11 cellular contexts compared by ENCODE assay signal in genomic region chr1:30757976-30758688, GRCh38. TPM values are rescaled to one million over a fixed set of nuclear protein-coding genes. Genes with fewer than 3 reads are reported as not detected.
DNase-seq lines count a peak whose midpoint lies in the region; ATAC-seq, FAIRE-seq and TF ChIP-seq lines count a peak whose summit lies in the region.
"Had no signal": no experiment of that assay in that cellular context is flagged by ENCODE, and none has a peak within 500 bp of the region (broad histone marks: within the 10 kb centered on the region; RNA-seq: fewer than 3 reads in every experiment).

No MANE protein-coding gene starts in this region.

- peak overlapping the region; percentile 96 for H3K4me3 Mint-ChIP-seq in CD4-positive, alpha-beta T cell

- no peak for ATAC-seq in CD4-positive, alpha-beta T cell (ENCODE audit: poor library complexity)
- ATAC-seq in GM12878: no peak
- ATAC-seq in GM18519 (IDR thresholded peaks at IDR 0.05; ENCODE audit: low FRiP score, unreplicated experiment): no peak
- ATAC-seq in GM21737 (IDR thresholded peaks at IDR 0.05; ENCODE audit: unreplicated experiment): no peak

- TF ChIP-seq EP300 in GM12878 (IDR thresholded peaks at IDR 0.05; ENCODE audit: borderline replicate concordance in 1 of 2, control insufficient read depth in 1 of 2, low read depth in 2 of 2, low read length in 2 of 2): no peak

- H3K27me3 ChIP-seq in CD4-positive, alpha-beta T cell (ENCODE audit: control insufficient read depth, insufficient read depth, low read length): no peaks in the 10 kb centered on the region
- no peaks in the 10 kb centered on the region for H3K27me3 ChIP-seq in HL-60 (ENCODE audit: insufficient read depth, poor library complexity, severe bottlenecking)
- H3K27me3 ChIP-seq in GM12878 (replicated peaks in 1 of 2; ENCODE audit: control insufficient read depth in 2 of 2, insufficient read depth in 2 of 2, low read length in 1 of 2): no peaks in the 10 kb centered on the region
- H3K27me3 ChIP-seq in parathyroid adenoma (ENCODE audit: control insufficient read depth, insufficient read depth, low read length): no peaks in the 10 kb centered on the region

- H3K9me3 Mint-ChIP-seq in CD4-positive, alpha-beta T cell: no peaks in the 10 kb centered on the region
- H3K9me3 Mint-ChIP-seq: HFFc6 had no signal

- H2AFZ ChIP-seq in GM12878 (ENCODE audit: control insufficient read depth, low read depth, low read length): no peak overlapping the region
- no peak overlapping the region for H2AFZ ChIP-seq in parathyroid adenoma

- no peaks in the 10 kb centered on the region for H3K9me3 ChIP-seq in CD4-positive, alpha-beta T cell (ENCODE audit: control insufficient read depth, low read length)
- H3K9me3 ChIP-seq in GM12878 (replicated peaks; ENCODE audit: control insufficient read depth, insufficient read depth, low read length) (no peaks in the 10 kb centered on the region), parathyroid adenoma (ENCODE audit: control insufficient read depth, low read length) (no peaks in the 10 kb centered on the region)

- H3K27ac Mint-ChIP-seq in CD4-positive, alpha-beta T cell: peak overlapping the region; percentile 96

- SMC1A ChIA-PET in GM12878 (lab: Charles Lee; ENCODE audit: uncharacterized antibody, unreplicated experiment): interaction anchor here (0.7 to 24.8 kb wide), 6 partner anchors 10 to 220 kb away, joined by 3 to 556 read pairs (median 128); partner anchors contain the start of gene MATN1

- intact Hi-C loops in CD4-positive, alpha-beta T cell (cut with DNase I, micrococcal nuclease): loop anchor here (1.0 to 2.0 kb wide), 3 partner anchors 9 to 39 kb away; no protein-coding TSS in a partner anchor
- intact Hi-C loops in GM12878 (cut with micrococcal nuclease; ENCODE audit: unreplicated experiment): no loop called here

- no peaks in the 10 kb centered on the region; a peak in 1 of 4 replicates for H3K36me3 ChIP-seq in GM12878 (ENCODE audit: control insufficient read depth in 2 of 2, insufficient read depth in 2 of 2, low read length in 1 of 2)
- no peaks in the 10 kb centered on the region for H3K36me3 ChIP-seq in parathyroid adenoma (ENCODE audit: control insufficient read depth, insufficient read depth, low read length)

- peak overlapping the region; percentile 97 for H3K27ac ChIP-seq in CD4-positive, alpha-beta T cell (ENCODE audit: low read depth, low read length)
- H3K27ac ChIP-seq in HL-60 (replicated peaks) (peak overlapping the region; percentile 96), GM12878 (ENCODE audit: control insufficient read depth, insufficient read depth) (peak overlapping the region; percentile 93), parathyroid adenoma (peak overlapping the region; percentile 44)

- in situ Hi-C loops in GM12878 (cut with MboI): loop anchor here (10.0 kb wide), 1 partner anchor 1177 kb away; the partner anchor contains the start of gene PTP4A2

- H3K4me1 Mint-ChIP-seq in CD4-positive, alpha-beta T cell (ENCODE audit: low read depth): peaks cover 98% of the 10 kb centered on the region

- no peak for TF ChIP-seq CTCF in CD4-positive, alpha-beta T cell (IDR thresholded peaks at IDR 0.05)
- TF ChIP-seq CTCF in HL-60 (IDR thresholded peaks at IDR 0.05; ENCODE audit: insufficient read depth, low read length) (no peak), GM12878 (IDR thresholded peaks at IDR 0.05 in 2 of 3, conservative IDR thresholded peaks at IDR 0.05 in 1 of 3; ENCODE audit: control insufficient read depth in 2 of 3, extremely low read depth in 1 of 3, insufficient read depth in 1 of 3, low read depth in 3 of 3, low read length in 3 of 3) (no peak), parathyroid adenoma (IDR thresholded peaks at IDR 0.05) (no peak), GM20000 (IDR thresholded peaks at IDR 0.05; ENCODE audit: extremely low read depth, missing control alignments) (no peak)

- peaks cover 43% of the 10 kb centered on the region for H3K36me3 Mint-ChIP-seq in CD4-positive, alpha-beta T cell (ENCODE audit: low read depth)

- peak overlapping the region; percentile 69 for H3K4me3 ChIP-seq in HL-60 (replicated peaks; ENCODE audit: insufficient read depth, low read length)
- H3K4me3 ChIP-seq in GM12878: peak overlapping the region; percentile 98
- H3K4me3 ChIP-seq in parathyroid adenoma (ENCODE audit: low read depth, low read length): no peak overlapping the region

- peak overlapping the region; percentile 97 for H3K9ac ChIP-seq in GM12878 (ENCODE audit: control insufficient read depth, insufficient read depth, low read length)
- no peak overlapping the region for H3K9ac ChIP-seq in parathyroid adenoma

- POLR2A ChIA-PET in CD4-positive, alpha-beta T cell (lab: Charles Lee): interaction anchor here (0.7 to 13.4 kb wide), 10 partner anchors 8 to 38 kb away, joined by 3 to 457 read pairs (median 7); no protein-coding TSS in a partner anchor
- POLR2A ChIA-PET in GM12878 (lab: Charles Lee): interaction anchor here (1.0 to 20.6 kb wide), 8 partner anchors 8 to 40 kb away, joined by 6 to 741 read pairs (median 9); no protein-coding TSS in a partner anchor

- CTCF ChIA-PET in CD4-positive, alpha-beta T cell (lab: Charles Lee): interaction anchor here (4.4 to 6.8 kb wide), 4 partner anchors 14 to 38 kb away, joined by 29 to 47 read pairs (median 39); no protein-coding TSS in a partner anchor
- CTCF ChIA-PET in GM12878 (lab: Yijun Ruan, JAX): interaction anchor here (0.8 to 8.8 kb wide), 10 partner anchors 9 to 39 kb away, joined by 3 to 107 read pairs (median 6); no protein-coding TSS in a partner anchor

- DNase-seq in CD4-positive, alpha-beta T cell: no peak
- DNase-seq in HL-60 (ENCODE audit: low read depth in 1 of 2, low spot score in 1 of 2) (no peak), GM12878 (ENCODE audit: low read depth, low spot score) (no peak), mucosa of gallbladder (ENCODE audit: low spot score) (no peak), GM20000 (ENCODE audit: low spot score) (no peak)
- DNase-seq: NCI-H2029 treated with DMSO at 0.1 percent for 48 hours; stimulated activated CD4-positive, alpha-beta T cell treated with anti-CD3 and anti-CD28 coated beads, Interleukin-2, amount 100 ng/mL, for 48 hours had no signal

- no peak for FAIRE-seq in GM12878 (lab: Jason Lieb, UNC)

- BruUV-seq in GM12878 (replicated peaks; lab: Mats Ljungman, UMichigan): no TSS peak

- H3K27me3 Mint-ChIP-seq in CD4-positive, alpha-beta T cell: no peaks in the 10 kb centered on the region

- H3K79me2 ChIP-seq in GM12878 (ENCODE audit: control insufficient read depth, insufficient read depth, low read length): peaks cover 89% of the 10 kb centered on the region
- no peaks in the 10 kb centered on the region for H3K79me2 ChIP-seq in parathyroid adenoma

- H3K4me1 ChIP-seq in GM12878 (ENCODE audit: control insufficient read depth, insufficient read depth, low read length) (peaks cover 52% of the 10 kb centered on the region), parathyroid adenoma (no peaks in the 10 kb centered on the region)

- H4K20me1 ChIP-seq in GM12878 (ENCODE audit: control insufficient read depth, insufficient read depth): no peaks in the 10 kb centered on the region

- no peak for TF ChIP-seq RAD21 in GM12878 (IDR thresholded peaks at IDR 0.05; ENCODE audit: insufficient read depth, low read depth, low read length)

- RAD21 ChIA-PET in GM12878 (lab: Charles Lee; ENCODE audit: unreplicated experiment): interaction anchor here (0.9 to 17.1 kb wide), 8 partner anchors 10 to 155 kb away, joined by 3 to 462 read pairs (median 30); no protein-coding TSS in a partner anchor

- TF ChIP-seq POLR2A in GM12878 (IDR thresholded peaks at IDR 0.05; ENCODE audit: low read depth, low read length): no peak

- 40% methylated on average over 9 of the region's 9 CpGs for WGBS in GM12878 (ENCODE audit: insufficient coverage, insufficient replicate concordance, low lambda C conversion rate, missing lambda C conversion rate)

- H3K4me2 ChIP-seq in GM12878 (ENCODE audit: control insufficient read depth, insufficient read depth): peak overlapping the region; percentile 75
- H3K4me2 ChIP-seq in parathyroid adenoma (ENCODE audit: low read length): no peak overlapping the region

RNA-seq across cellular contexts. Expression of gene LAPTM5, which starts 0.6 kb away (rescaled TPM):
- 100 to 1,000 TPM; 625 to 642 TPM for total RNA-seq in CD4-positive, alpha-beta T cell
- 345 and 349 TPM in 2 replicates for total RNA-seq in GM12878 (2013; cell fraction: nucleolus; rRNA removed)
- total RNA-seq in GM12878 (2014; rRNA removed): 360 and 370 TPM in 2 replicates
- total RNA-seq in GM12878 (2014; rRNA removed; fragmentation: Illumina TruSeq; extraction: Trizol): 423 and 431 TPM in 2 replicates
- 740 and 758 TPM in 2 replicates for total RNA-seq in GM12878 (2021)
- polyA plus RNA-seq in GM12878 (2011; ENCODE audit: low read depth): 582 TPM
- polyA plus RNA-seq in GM12878 (2011; rRNA removed): 411 and 682 TPM in 2 replicates
- 985 and 1,156 TPM in 2 replicates for polyA plus RNA-seq in GM12878 (2011; cell fraction: cytosol; rRNA removed)
- 492 and 615 TPM in 2 replicates for polyA plus RNA-seq in GM12878 (2011; cell fraction: nucleus; rRNA removed)
- 791 and 943 TPM in 2 replicates for polyA plus RNA-seq in GM12878 (2012)
- 972 and 1,013 TPM in 2 replicates for polyA plus RNA-seq in GM12878 (2014; fragmentation: Illumina TruSeq; extraction: Trizol)
- 10 to 100 TPM; 24.1 to 48.8 TPM for polyA plus RNA-seq in GM12878 (2014; fragmentation: Nextera tagmentation; extraction: Ambion mirVana)
- polyA plus RNA-seq in GM12878 (2014; rRNA removed): 675 and 692 TPM in 2 replicates
- polyA plus RNA-seq in GM12878 (2016; fragmentation: Nextera tagmentation; extraction: Ambion mirVana): 1,000 to 10,000 TPM in 1 of 2 experiments, 100 to 1,000 TPM in 1; 977 to 1,034 TPM
- polyA minus RNA-seq in GM12878 (2011; rRNA and poly(A)+ RNA removed): 1,330 and 1,556 TPM in 2 replicates
- 364 and 402 TPM in 2 replicates for polyA minus RNA-seq in GM12878 (2011; cell fraction: cytosol; rRNA and poly(A)+ RNA removed)
- polyA minus RNA-seq in GM12878 (2011; cell fraction: nucleus; rRNA and poly(A)+ RNA removed): 131 and 171 TPM in 2 replicates
- 111 TPM for total RNA-seq in mucosa of gallbladder

RNA-seq across cellular contexts. Expression of gene MATN1, which starts 34.7 kb away (rescaled TPM):
- total RNA-seq in CD4-positive, alpha-beta T cell: 1 to 10 TPM; 2.5 to 2.7 TPM
- 0.51 and 1.9 TPM in 2 replicates for total RNA-seq in GM12878 (2013; cell fraction: nucleolus; rRNA removed)
- 0.11 and 0.27 TPM in 2 replicates for total RNA-seq in GM12878 (2014; rRNA removed)
- total RNA-seq in GM12878 (2014; rRNA removed; fragmentation: Illumina TruSeq; extraction: Trizol): 0.04 TPM in 1 of 2 replicates, not detected in the other
- 0.21 and 0.24 TPM in 2 replicates for total RNA-seq in GM12878 (2021)
- polyA plus RNA-seq in GM12878 (2011; ENCODE audit: low read depth): 0.31 TPM
- polyA plus RNA-seq in GM12878 (2011; rRNA removed): 0.36 and 0.50 TPM in 2 replicates
- polyA plus RNA-seq in GM12878 (2011; cell fraction: cytosol; rRNA removed): 0.67 and 0.77 TPM in 2 replicates
- 1.5 and 2.1 TPM in 2 replicates for polyA plus RNA-seq in GM12878 (2011; cell fraction: nucleus; rRNA removed)
- polyA plus RNA-seq in GM12878 (2012): 0.48 and 0.60 TPM in 2 replicates
- polyA plus RNA-seq in GM12878 (2014; fragmentation: Illumina TruSeq; extraction: Trizol): 0.07 and 0.11 TPM in 2 replicates
- polyA plus RNA-seq in GM12878 (2014; fragmentation: Nextera tagmentation; extraction: Ambion mirVana): under 1 TPM in 1 of 2 experiments, not detected in 1; 0.07 TPM
- polyA plus RNA-seq in GM12878 (2014; rRNA removed): 0.10 and 0.46 TPM in 2 replicates
- under 1 TPM; 0.09 to 0.44 TPM for polyA plus RNA-seq in GM12878 (2016; fragmentation: Nextera tagmentation; extraction: Ambion mirVana)
- 0.22 and 0.72 TPM in 2 replicates for polyA minus RNA-seq in GM12878 (2011; rRNA and poly(A)+ RNA removed)
- not detected in 2 replicates for polyA minus RNA-seq in GM12878 (2011; cell fraction: cytosol; rRNA and poly(A)+ RNA removed)
- polyA minus RNA-seq in GM12878 (2011; cell fraction: nucleus; rRNA and poly(A)+ RNA removed): 0.67 and 1.3 TPM in 2 replicates
- total RNA-seq in mucosa of gallbladder: 0.12 TPM

Comparison
In these comparisons a context has a peak if more than half of its experiments do, and no peak if none do; other contexts are left out.
1. H3K27ac ChIP-seq: peak in every context shown above with its lines; median percentile 97 in CD4-positive, alpha-beta T cell; 96 in HL-60; 93 in GM12878; 44 in parathyroid adenoma.